In genomic region chr2:182866461-182867369, GRCh38 we compare ENCODE assay signal across 1 cellular context.
TF ChIP-seq lines count a peak whose summit lies in the region.

Gene FRZB (minus strand): TSS chr2:182866637. CDS start chr2:182866552, 85 bp downstream.

TF ChIP-seq in HepG2, 621 proteins besides CTCF, POLR2A, EP300 and RAD21 (continued from another document and continues in another):
- TF ChIP-seq AFF4 (CRISPR knock-in tag; IDR thresholded peaks at IDR 0.05) = no peak
- TF ChIP-seq PHB2 (IDR thresholded peaks at IDR 0.05; ENCODE audit: partially characterized antibody) = no peak
- no peak for TF ChIP-seq TIGD3 (CRISPR knock-in tag; IDR thresholded peaks at IDR 0.05; ENCODE audit: borderline replicate concordance)
- no peak for TF ChIP-seq HIC2 (CRISPR knock-in tag; IDR thresholded peaks at IDR 0.05; ENCODE audit: low read depth)
- TF ChIP-seq UBTF (CRISPR knock-in tag; IDR thresholded peaks at IDR 0.05) = peak; percentile 53
- no peak for TF ChIP-seq ZFAT (CRISPR knock-in tag; conservative IDR thresholded peaks at IDR 0.05)
- TF ChIP-seq ZFP41 (CRISPR knock-in tag; IDR thresholded peaks at IDR 0.05; ENCODE audit: borderline replicate concordance) = no peak
- TF ChIP-seq ZNF589 (CRISPR knock-in tag; conservative IDR thresholded peaks at IDR 0.05) = no peak
- TF ChIP-seq NBN (conservative IDR thresholded peaks at IDR 0.05) = no peak
- TF ChIP-seq TARDBP (CRISPR knock-in tag; IDR thresholded peaks at IDR 0.05) = peak; percentile 32; the same call in 1 of the 2 replicates
- no peak for TF ChIP-seq MYNN (CRISPR knock-in tag; IDR thresholded peaks at IDR 0.05; ENCODE audit: low read depth)
- TF ChIP-seq ZNF792 (CRISPR knock-in tag; IDR thresholded peaks at IDR 0.05) = no peak
- TF ChIP-seq ZNF614 (CRISPR knock-in tag; IDR thresholded peaks at IDR 0.05; ENCODE audit: borderline replicate concordance) = no peak
- TF ChIP-seq TEF (CRISPR knock-in tag; IDR thresholded peaks at IDR 0.05) = no peak
- TF ChIP-seq ZFYVE20 (CRISPR knock-in tag; IDR thresholded peaks at IDR 0.05; ENCODE audit: borderline replicate concordance, low read depth) = no peak
- TF ChIP-seq STAG1 (CRISPR knock-in tag; IDR thresholded peaks at IDR 0.05) = no peak
- no peak for TF ChIP-seq SPEN (CRISPR knock-in tag; IDR thresholded peaks at IDR 0.05; ENCODE audit: low read depth)
- TF ChIP-seq ZFP82 (CRISPR knock-in tag; IDR thresholded peaks at IDR 0.05; ENCODE audit: borderline replicate concordance) = no peak
- no peak for TF ChIP-seq ZNF441 (CRISPR knock-in tag; IDR thresholded peaks at IDR 0.05; ENCODE audit: borderline replicate concordance)
- 0 out of 2 replicates have a peak, but pooled peaks have one; percentile 39 for TF ChIP-seq ZNF691 (CRISPR knock-in tag; IDR thresholded peaks at IDR 0.05; ENCODE audit: borderline replicate concordance, low read depth)
- no peak for TF ChIP-seq ZNF512 (CRISPR knock-in tag; IDR thresholded peaks at IDR 0.05)
- no peak for TF ChIP-seq MEF2D (CRISPR knock-in tag; IDR thresholded peaks at IDR 0.05)
- no peak for TF ChIP-seq RBM22 (optimal IDR thresholded peaks at IDR 0.05; ENCODE audit: low read length)
- no peak for TF ChIP-seq CERS6 (CRISPR knock-in tag; IDR thresholded peaks at IDR 0.05)
- no peak for TF ChIP-seq RBFOX2 (IDR thresholded peaks at IDR 0.05; ENCODE audit: low read depth, low read length)
- no peak for TF ChIP-seq ZMYM4 (CRISPR knock-in tag; IDR thresholded peaks at IDR 0.05)
- TF ChIP-seq ZNF709 (CRISPR knock-in tag; IDR thresholded peaks at IDR 0.05) = no peak
- no peak for TF ChIP-seq NR2F6 (IDR thresholded peaks at IDR 0.05)
- no peak for TF ChIP-seq NR2F6 (CRISPR knock-in tag; IDR thresholded peaks at IDR 0.05)
- TF ChIP-seq ZNF597 (CRISPR knock-in tag; IDR thresholded peaks at IDR 0.05) = no peak
- no peak for TF ChIP-seq THYN1 (CRISPR knock-in tag; IDR thresholded peaks at IDR 0.05; ENCODE audit: borderline replicate concordance, low read depth)
- TF ChIP-seq ZNF451 (CRISPR knock-in tag; IDR thresholded peaks at IDR 0.05) = no peak
- TF ChIP-seq PPARG (CRISPR knock-in tag; conservative IDR thresholded peaks at IDR 0.05) = no peak
- no peak for TF ChIP-seq PRDM15 (CRISPR knock-in tag; IDR thresholded peaks at IDR 0.05)
- 0 out of 2 replicates have a peak, but pooled peaks have one; percentile 21 for TF ChIP-seq KLF6 (CRISPR knock-in tag; IDR thresholded peaks at IDR 0.05)
- no peak for TF ChIP-seq ZNF282 (IDR thresholded peaks at IDR 0.05; ENCODE audit: partially characterized antibody)
- no peak for TF ChIP-seq FOXP1 (IDR thresholded peaks at IDR 0.05)
- TF ChIP-seq FOXP1 (CRISPR knock-in tag; IDR thresholded peaks at IDR 0.05) = no peak
- TF ChIP-seq ATF2 (CRISPR knock-in tag; IDR thresholded peaks at IDR 0.05) = no peak
- TF ChIP-seq NFIC (IDR thresholded peaks at IDR 0.05; ENCODE audit: low read length) = no peak
- no peak for TF ChIP-seq GATAD2A (CRISPR knock-in tag; IDR thresholded peaks at IDR 0.05)
- TF ChIP-seq ZNF782 (CRISPR knock-in tag; IDR thresholded peaks at IDR 0.05; ENCODE audit: borderline replicate concordance) = no peak
- TF ChIP-seq MYC (CRISPR knock-in tag; IDR thresholded peaks at IDR 0.05; ENCODE audit: borderline replicate concordance) = 0 out of 2 replicates have a peak, but pooled peaks have one; percentile 6
- no peak for TF ChIP-seq HNF4G (IDR thresholded peaks at IDR 0.05; ENCODE audit: borderline replicate concordance, low read depth, low read length)
- TF ChIP-seq HNF4G (CRISPR knock-in tag; IDR thresholded peaks at IDR 0.05; ENCODE audit: borderline replicate concordance, low read depth) = peak; percentile 60; the same call in 1 of the 2 replicates
